ENCODE assay signal across 8 cellular contexts in the genomic region with DNA sequence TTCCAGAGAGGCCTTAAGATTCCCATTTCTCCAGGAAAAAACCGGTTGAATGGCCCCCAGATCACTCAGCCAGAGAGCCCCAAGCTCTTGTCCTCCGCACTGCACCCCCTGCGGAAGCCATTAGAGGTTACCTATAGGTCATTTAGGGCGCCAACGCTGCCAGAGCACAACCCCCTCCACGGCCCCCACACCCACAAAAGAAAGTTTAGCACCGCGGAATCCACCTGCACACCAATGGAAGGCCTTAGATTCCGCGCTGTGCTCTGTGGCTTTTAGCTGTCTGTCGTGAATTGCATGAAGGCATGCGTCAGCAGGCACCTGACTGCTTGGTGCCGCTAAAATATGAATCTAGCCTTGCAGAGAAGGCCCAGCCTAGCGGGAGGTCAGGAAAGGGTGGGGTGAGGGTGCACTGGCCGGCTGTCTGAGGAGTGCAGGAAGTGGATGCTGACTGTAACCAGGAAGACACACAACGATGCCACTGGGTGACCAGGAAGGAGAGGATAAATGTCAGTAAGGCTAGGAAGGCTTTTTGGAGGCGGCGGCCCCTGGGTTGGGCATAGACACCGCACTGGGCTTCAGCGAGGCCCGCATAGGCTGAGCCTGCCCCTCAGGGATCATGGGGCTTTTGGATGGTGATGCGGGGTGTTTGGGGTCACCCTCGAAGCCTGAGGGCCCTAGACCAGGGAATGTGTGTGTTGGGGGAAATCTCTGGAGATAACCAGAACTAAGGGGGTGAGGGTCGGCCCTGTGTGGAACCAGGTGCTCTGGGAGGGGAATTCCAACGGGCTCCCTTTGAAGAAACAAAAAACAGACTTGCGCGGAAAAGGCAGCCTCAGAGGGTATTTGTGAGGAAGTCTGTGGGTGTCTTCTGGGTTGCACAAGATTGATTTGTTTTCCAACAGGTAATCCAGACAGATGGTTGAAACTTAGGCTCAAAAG. TPM values are rescaled to one million over a fixed set of nuclear protein-coding genes. Genes with fewer than 3 reads are reported as not detected.
DNase-seq lines count a peak whose midpoint lies in the region; ATAC-seq, FAIRE-seq and TF ChIP-seq lines count a peak whose summit lies in the region.

No MANE protein-coding gene starts in this region.

- H3K27me3 Mint-ChIP-seq in activated CD8-positive, alpha-beta T cell treated with anti-CD3 and anti-CD28 coated beads, Interleukin-2, amount 10 ng/mL, durations not matched to agents 7 days and 5 days (ENCODE audit: low read depth) = no peaks in the 10 kb centered on the region

- DNase-seq in GM18507 (ENCODE audit: extremely low spot score, insufficient read length, low read depth) (no peak), glomerular visceral epithelial cell (ENCODE audit: extremely low spot score) (peak; percentile 30), adrenal gland (no peak), DMS114 treated with DMSO at 0.1 percent for 48 hours (lab: John Stamatoyannopoulos, UW; ENCODE audit: unreplicated experiment) (no peak)
- DNase-seq in activated CD8-positive, alpha-beta T cell treated with anti-CD3 and anti-CD28 coated beads, Interleukin-2, amount 10 ng/mL, durations not matched to agents 7 days and 5 days = peak; percentile 88
- peak; percentile 86 for DNase-seq in stimulated activated CD4-positive, alpha-beta T cell treated with anti-CD3 and anti-CD28 coated beads, Interleukin-15, amount 100 ng/mL, for 24 hours

- 69 to 70% (median 69%) methylated on average over 15 to 27 of the region's 27 CpGs for WGBS in adrenal gland, 4 donors

- H3K9me3 ChIP-seq in KOPT-K1 (ENCODE audit: insufficient read depth, low read length, poor library complexity, severe bottlenecking) = no peaks in the 10 kb centered on the region
- no peaks in the 10 kb centered on the region for H3K9me3 ChIP-seq in adrenal gland (replicated peaks in 1 of 3)

- H3K27me3 ChIP-seq in adrenal gland = no peaks in the 10 kb centered on the region

- H3K27ac ChIP-seq in KOPT-K1 (ENCODE audit: low read depth, low read length, poor library complexity, severe bottlenecking) = peak overlapping the region; percentile 95
- no peak overlapping the region for H3K27ac ChIP-seq in adrenal gland

- peaks cover 5 to 9% of the 10 kb centered on the region in 2 donors for H3K4me1 ChIP-seq in adrenal gland (replicated peaks in 1 of 2)

- intact Hi-C loops in adrenal gland (cut with DNase I) = no loop called here

- H3K36me3 ChIP-seq in KOPT-K1 (ENCODE audit: insufficient read depth, low read length) (peaks cover 21% of the 10 kb centered on the region), adrenal gland (replicated peaks in 1 of 2) (no peaks in the 10 kb centered on the region)

- no peak for TF ChIP-seq POLR2A in adrenal gland (IDR thresholded peaks at IDR 0.05)

- H3K4me3 Mint-ChIP-seq in activated CD8-positive, alpha-beta T cell treated with anti-CD3 and anti-CD28 coated beads, Interleukin-2, amount 10 ng/mL, durations not matched to agents 7 days and 5 days = peak overlapping the region; percentile 96

- FAIRE-seq in GM18507 (lab: Jason Lieb, UNC) = peak; percentile 87

- peaks cover 67% of the 10 kb centered on the region for H3K4me1 Mint-ChIP-seq in activated CD8-positive, alpha-beta T cell treated with anti-CD3 and anti-CD28 coated beads, Interleukin-2, amount 10 ng/mL, durations not matched to agents 7 days and 5 days (ENCODE audit: low read depth)

- peaks cover 31% of the 10 kb centered on the region for H3K36me3 Mint-ChIP-seq in activated CD8-positive, alpha-beta T cell treated with anti-CD3 and anti-CD28 coated beads, Interleukin-2, amount 10 ng/mL, durations not matched to agents 7 days and 5 days (ENCODE audit: low read depth)

- peak; percentile 67 for ATAC-seq in activated CD8-positive, alpha-beta T cell treated with anti-CD3 and anti-CD28 coated beads, Interleukin-2, amount 10 ng/mL, durations not matched to agents 7 days and 5 days
- no peak for ATAC-seq in GM18868 (IDR thresholded peaks at IDR 0.05; ENCODE audit: unreplicated experiment)

- H3K9me3 Mint-ChIP-seq in activated CD8-positive, alpha-beta T cell treated with anti-CD3 and anti-CD28 coated beads, Interleukin-2, amount 10 ng/mL, durations not matched to agents 7 days and 5 days (ENCODE audit: insufficient read depth) = no peaks in the 10 kb centered on the region

- POLR2A ChIA-PET in activated CD8-positive, alpha-beta T cell treated with anti-CD3 and anti-CD28 coated beads, Interleukin-2, amount 10 ng/mL, durations not matched to agents 7 days and 5 days (lab: Charles Lee) = interaction anchor here (1.1 to 4.4 kb wide), 6 partner anchors 10 to 755 kb away, joined by 3 to 26 read pairs (median 4); partner anchors contain the start of gene HDAC11

- peak overlapping the region in 1 of 4 donors; percentile 79 for H3K4me3 ChIP-seq in adrenal gland

- no peak for TF ChIP-seq CTCF in adrenal gland (IDR thresholded peaks at IDR 0.05)

- H3K27ac Mint-ChIP-seq in activated CD8-positive, alpha-beta T cell treated with anti-CD3 and anti-CD28 coated beads, Interleukin-2, amount 10 ng/mL, durations not matched to agents 7 days and 5 days = peak overlapping the region; percentile 97

- CTCF ChIA-PET in activated CD8-positive, alpha-beta T cell treated with anti-CD3 and anti-CD28 coated beads, Interleukin-2, amount 10 ng/mL, durations not matched to agents 7 days and 5 days (lab: Charles Lee) = interaction anchor here (0.6 to 11.0 kb wide), 5 partner anchors 9 to 329 kb away, joined by 3 to 169 read pairs (median 4); no protein-coding TSS in a partner anchor

RNA-seq across cellular contexts. Expression of gene NUP210, which starts 1.0 kb away (rescaled TPM):
- 100 to 1,000 TPM; 202 to 206 TPM for total RNA-seq in activated CD8-positive, alpha-beta T cell treated with anti-CD3 and anti-CD28 coated beads, Interleukin-2, amount 10 ng/mL, durations not matched to agents 7 days and 5 days
- 1 to 10 TPM; 6.2 to 9.6 (median 8.6) TPM for total RNA-seq in adrenal gland
- 10 to 100 TPM in 1 of 3 donors, 1 to 10 TPM in 2; 3.0 to 15.8 (median 8.6) TPM for polyA plus RNA-seq in adrenal gland

RNA-seq across cellular contexts. Expression of gene HDAC11, which starts 59.0 kb away (rescaled TPM):
- total RNA-seq in activated CD8-positive, alpha-beta T cell treated with anti-CD3 and anti-CD28 coated beads, Interleukin-2, amount 10 ng/mL, durations not matched to agents 7 days and 5 days = under 1 TPM; 0.87 to 0.99 TPM
- 10 to 100 TPM in 7 of 8 donors, 1 to 10 TPM in 1; 9.4 to 58.0 (median 18.7) TPM for total RNA-seq in adrenal gland
- 10 to 100 TPM in 2 of 3 donors, 1 to 10 TPM in 1; 6.9 to 17.5 (median 12.7) TPM for polyA plus RNA-seq in adrenal gland

Comparison
In these comparisons a context has a peak if more than half of its experiments do, and no peak if none do; other contexts are left out.
1. DNase-seq: peak in activated CD8-positive, alpha-beta T cell treated with anti-CD3 and anti-CD28 coated beads, Interleukin-2, amount 10 ng/mL, durations not matched to agents 7 days and 5 days (single experiment), glomerular visceral epithelial cell (single experiment) and stimulated activated CD4-positive, alpha-beta T cell treated with anti-CD3 and anti-CD28 coated beads, Interleukin-15, amount 100 ng/mL, for 24 hours (single experiment); none in GM18507 (single experiment), adrenal gland (0 of 7) and DMS114 treated with DMSO at 0.1 percent for 48 hours (single experiment).
2. RNA of gene NUP210, which starts 1.0 kb away (total RNA-seq): 202 to 206 TPM in activated CD8-positive, alpha-beta T cell treated with anti-CD3 and anti-CD28 coated beads, Interleukin-2, amount 10 ng/mL, durations not matched to agents 7 days and 5 days; 6.2 to 9.6 TPM in adrenal gland; every median in the first group is over 10 times any median in the second.
3. RNA of gene HDAC11, which starts 59.0 kb away (total RNA-seq): 9.4 to 58.0 TPM in adrenal gland; 0.87 to 0.99 TPM in activated CD8-positive, alpha-beta T cell treated with anti-CD3 and anti-CD28 coated beads, Interleukin-2, amount 10 ng/mL, durations not matched to agents 7 days and 5 days; every median in the first group is over 4 times any median in the second.